Comparison of ENCODE assay signal across 1 cellular context in genomic region chr16:68236804-68237242, GRCh38.
TF ChIP-seq lines count a peak whose summit lies in the region.

No MANE protein-coding gene starts in this region.

TF ChIP-seq in HepG2, 621 proteins besides CTCF, POLR2A, EP300 and RAD21 (continued from another document):
- TF ChIP-seq ZNF354B (CRISPR knock-in tag; IDR thresholded peaks at IDR 0.05) (0 out of 2 replicates have a peak, but pooled peaks have one; percentile 57), USF2 (IDR thresholded peaks at IDR 0.05; ENCODE audit: low read depth, low read length) (no peak), USF2 (CRISPR knock-in tag; IDR thresholded peaks at IDR 0.05; ENCODE audit: borderline replicate concordance) (no peak)
